ENCODE assay signal across 9 cellular contexts in the genomic region with DNA sequence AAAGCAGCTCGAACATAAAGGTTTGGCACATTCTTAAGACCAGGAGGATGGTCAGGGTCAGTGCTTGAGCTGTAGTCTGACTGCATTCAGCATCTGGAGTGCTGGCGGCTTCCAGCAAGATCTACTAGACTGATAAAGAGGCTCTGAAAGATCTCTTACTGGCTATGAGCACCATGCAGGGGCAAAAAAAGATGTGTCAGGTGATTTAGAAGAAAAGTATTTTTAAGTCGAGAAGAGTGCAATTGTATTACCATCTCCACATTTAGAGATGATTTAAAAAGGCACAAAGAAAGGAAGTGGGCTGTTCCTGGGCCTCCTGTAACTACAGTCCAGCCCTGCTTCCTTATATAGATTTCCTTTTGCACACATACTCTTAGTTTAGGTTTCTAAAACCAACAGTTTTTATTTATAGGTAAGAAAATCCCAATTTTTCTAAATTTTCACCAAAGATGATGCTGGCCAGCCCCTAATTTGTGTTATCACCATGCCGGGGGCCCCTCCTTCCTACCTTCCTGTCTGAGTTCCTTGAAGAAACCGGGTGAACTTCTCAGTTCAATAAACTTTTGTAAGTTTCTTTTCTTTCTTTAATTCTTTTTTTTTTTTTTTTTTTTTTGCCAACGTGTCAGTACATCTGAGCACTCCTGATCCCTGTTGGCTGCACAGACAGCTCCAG.
DNase-seq lines count a peak whose midpoint lies in the region; ATAC-seq and TF ChIP-seq lines count a peak whose summit lies in the region.
"Had no signal": no experiment of that assay in that cellular context is flagged by ENCODE, and none has a peak within 500 bp of the region (broad histone marks: within the 10 kb centered on the region; RNA-seq: fewer than 3 reads in every experiment).

No MANE protein-coding gene starts in this region.

- H3K4me1 Mint-ChIP-seq in CD8-positive, alpha-beta T cell (ENCODE audit: low read depth) = peaks cover 19% of the 10 kb centered on the region
- peaks cover 62% of the 10 kb centered on the region for H3K4me1 Mint-ChIP-seq in mesothelial cell of epicardium

- no peak overlapping the region for H3K4me3 ChIP-seq in CD8-positive, alpha-beta T cell (ENCODE audit: low read depth, low read length)
- H3K4me3 ChIP-seq in Jurkat, Clone E6-1 (ENCODE audit: low read length) = no peak overlapping the region; the same call in 1 of the 2 replicates
- no peak overlapping the region for H3K4me3 ChIP-seq in body of pancreas

- TF ChIP-seq POLR2A in body of pancreas (IDR thresholded peaks at IDR 0.05) = no peak

- POLR2A ChIA-PET in CD8-positive, alpha-beta T cell (lab: Charles Lee) = no interaction called here

- H3K36me3 Mint-ChIP-seq in CD8-positive, alpha-beta T cell = no peaks in the 10 kb centered on the region
- no peaks in the 10 kb centered on the region for H3K36me3 Mint-ChIP-seq in mesothelial cell of epicardium

- WGBS in body of pancreas, 2 donors = 25 to 29% methylated on average over 6 of the region's 6 CpGs

- TF ChIP-seq CTCF in CD8-positive, alpha-beta T cell (IDR thresholded peaks at IDR 0.05) = no peak
- TF ChIP-seq CTCF in body of pancreas (IDR thresholded peaks at IDR 0.05) (no peak), mesothelial cell of epicardium (IDR thresholded peaks at IDR 0.05; ENCODE audit: unreplicated experiment) (no peak)

- no peaks in the 10 kb centered on the region for H3K9me3 Mint-ChIP-seq in CD8-positive, alpha-beta T cell
- H3K9me3 Mint-ChIP-seq in mesothelial cell of epicardium = no peaks in the 10 kb centered on the region

- DNase-seq in CD8-positive, alpha-beta T cell = no peak
- DNase-seq in Jurkat, Clone E6-1 (ENCODE audit: low read depth, low spot score) = peak; percentile 57
- DNase-seq in body of pancreas = peak in 1 of 4 donors; percentile 13
- no peak for DNase-seq in mesothelial cell of epicardium (ENCODE audit: low spot score in 2 of 2, unreplicated experiment in 2 of 2)
- no peak for DNase-seq in activated effector memory CD4-positive, alpha-beta T cell treated with Interleukin-2 at 50 U/mL for 16 hours
- DNase-seq in putamen (ENCODE audit: low spot score) = no peak
- no peak for DNase-seq in activated gamma-delta T cell treated with Interleukin-2 at 50 U/mL for 16 hours

- H3K27ac Mint-ChIP-seq in CD8-positive, alpha-beta T cell = peak overlapping the region; percentile 66
- H3K27ac Mint-ChIP-seq in mesothelial cell of epicardium = peak overlapping the region; percentile 95

- H3K4me1 ChIP-seq in CD8-positive, alpha-beta T cell (ENCODE audit: insufficient read depth, low read length) = peaks cover 16% of the 10 kb centered on the region
- H3K4me1 ChIP-seq in body of pancreas = peaks cover 46% of the 10 kb centered on the region

- intact Hi-C loops in CD8-positive, alpha-beta T cell (cut with DNase I, micrococcal nuclease) = no loop called here
- intact Hi-C loops in body of pancreas (cut with DNase I) = no loop called here

- H3K27me3 Mint-ChIP-seq in CD8-positive, alpha-beta T cell (ENCODE audit: low read depth) = peaks cover 3% of the 10 kb centered on the region
- no peaks in the 10 kb centered on the region for H3K27me3 Mint-ChIP-seq in mesothelial cell of epicardium (ENCODE audit: low read depth)

- H3K9me3 ChIP-seq in CD8-positive, alpha-beta T cell (ENCODE audit: low read length) = no peaks in the 10 kb centered on the region
- H3K9me3 ChIP-seq in body of pancreas = no peaks in the 10 kb centered on the region

- CTCF ChIA-PET in CD8-positive, alpha-beta T cell (lab: Charles Lee) = no interaction called here

- no peaks in the 10 kb centered on the region for H3K27me3 ChIP-seq in CD8-positive, alpha-beta T cell (ENCODE audit: insufficient read depth, low read length)
- no peaks in the 10 kb centered on the region for H3K27me3 ChIP-seq in body of pancreas
- H3K27me3 ChIP-seq: foreskin keratinocyte had no signal

- no peaks in the 10 kb centered on the region for H3K36me3 ChIP-seq in CD8-positive, alpha-beta T cell (ENCODE audit: insufficient read depth, low read length)
- H3K36me3 ChIP-seq in body of pancreas (replicated peaks in 1 of 2; ENCODE audit: insufficient read depth in 1 of 2, low read depth in 2 of 2) = no peaks in the 10 kb centered on the region

- H3K27ac ChIP-seq in CD8-positive, alpha-beta T cell (ENCODE audit: low read depth, low read length) = no peak overlapping the region
- H3K27ac ChIP-seq in body of pancreas = peak overlapping the region; percentile 55 to 89 (median 76)

- peak; percentile 48 for ATAC-seq in CD8-positive, alpha-beta T cell
- ATAC-seq in body of pancreas (peak; percentile 3), GM18873 (IDR thresholded peaks at IDR 0.05; ENCODE audit: low FRiP score, unreplicated experiment) (no peak)
- ATAC-seq: foreskin keratinocyte had no signal

- peak overlapping the region; percentile 68 for H3K4me3 Mint-ChIP-seq in CD8-positive, alpha-beta T cell
- H3K4me3 Mint-ChIP-seq in mesothelial cell of epicardium = peak overlapping the region; percentile 22
